ENCODE assay signal across 11 cellular contexts in genomic region chr7:50665403-50666123, GRCh38.
DNase-seq lines count a peak whose midpoint lies in the region; ATAC-seq lines count a peak whose summit lies in the region.
"Had no signal": no experiment of that assay in that cellular context is flagged by ENCODE, and none has a peak within 500 bp of the region (broad histone marks: within the 10 kb centered on the region; RNA-seq: fewer than 3 reads in every experiment).

No MANE protein-coding gene starts in this region.

- H3K4me1 Mint-ChIP-seq in activated CD4-positive, alpha-beta T cell treated with anti-CD3 and anti-CD28 coated beads for 36 hours = peaks cover 48% of the 10 kb centered on the region
- peaks cover 44 to 51% of the 10 kb centered on the region in 2 donors for H3K4me1 Mint-ChIP-seq in effector memory CD8-positive, alpha-beta T cell (ENCODE audit: low read depth in 2 of 2)

- no peak for ATAC-seq in activated CD4-positive, alpha-beta T cell treated with anti-CD3 and anti-CD28 coated beads for 36 hours
- ATAC-seq in effector memory CD8-positive, alpha-beta T cell (replicated peaks) = no peak
- ATAC-seq in HG03565 (IDR thresholded peaks at IDR 0.05; ENCODE audit: unreplicated experiment) = no peak

- H3K9ac ChIP-seq in Karpas-422 (ENCODE audit: low read length) (no peak overlapping the region), skeletal muscle satellite cell (ENCODE audit: low read depth, low read length) (peak overlapping the region; percentile 41)

- H3K36me3 ChIP-seq in Karpas-422 (ENCODE audit: insufficient read depth, low read length) (no peaks in the 10 kb centered on the region), skeletal muscle satellite cell (ENCODE audit: insufficient read depth, low read length) (peaks cover 31% of the 10 kb centered on the region), SJCRH30 (no peaks in the 10 kb centered on the region)
- H3K36me3 ChIP-seq: SJSA1 had no signal

- no peaks in the 10 kb centered on the region for H3K9me2 ChIP-seq in Karpas-422 (replicated peaks; ENCODE audit: insufficient read depth, low read length)

- peaks cover 2% of the 10 kb centered on the region for H3K27me3 Mint-ChIP-seq in activated CD4-positive, alpha-beta T cell treated with anti-CD3 and anti-CD28 coated beads for 36 hours
- H3K27me3 Mint-ChIP-seq in effector memory CD8-positive, alpha-beta T cell = no peaks in the 10 kb centered on the region

- H3K27ac Mint-ChIP-seq in activated CD4-positive, alpha-beta T cell treated with anti-CD3 and anti-CD28 coated beads for 36 hours = peak overlapping the region; percentile 59
- peak overlapping the region; percentile 54 to 84 for H3K27ac Mint-ChIP-seq in effector memory CD8-positive, alpha-beta T cell

- DNase-seq in activated CD4-positive, alpha-beta T cell treated with anti-CD3 and anti-CD28 coated beads for 36 hours = no peak
- DNase-seq in activated CD4-positive, alpha-beta T cell treated with anti-CD3 and anti-CD28 coated beads, Interleukin-2, amount 50 U/mL, for 1 hour = no peak
- peak; percentile 42 for DNase-seq in Karpas-422
- DNase-seq in effector memory CD8-positive, alpha-beta T cell = no peak
- DNase-seq in SJCRH30 = no peak
- no peak for DNase-seq in NCI-H2171 treated with DMSO at 0.1 percent for 48 hours (lab: John Stamatoyannopoulos, UW)
- DNase-seq: DND-41 had no signal

- H3K79me2 ChIP-seq in Karpas-422 (ENCODE audit: low read length) = no peaks in the 10 kb centered on the region

- no peaks in the 10 kb centered on the region for H3K36me3 Mint-ChIP-seq in activated CD4-positive, alpha-beta T cell treated with anti-CD3 and anti-CD28 coated beads for 36 hours (ENCODE audit: low read depth)
- no peaks in the 10 kb centered on the region for H3K36me3 Mint-ChIP-seq in effector memory CD8-positive, alpha-beta T cell (ENCODE audit: insufficient read depth)

- no peak overlapping the region for H3K4me2 ChIP-seq in Karpas-422 (ENCODE audit: low read depth, low read length, poor library complexity, severe bottlenecking)
- H3K4me2 ChIP-seq in skeletal muscle satellite cell (ENCODE audit: low read length) = peak overlapping the region; percentile 65

- no peaks in the 10 kb centered on the region for H4K20me1 ChIP-seq in Karpas-422 (ENCODE audit: insufficient read depth, low read depth, low read length)

- POLR2A ChIA-PET in activated CD4-positive, alpha-beta T cell treated with anti-CD3 and anti-CD28 coated beads for 36 hours (lab: Charles Lee) = no interaction called here

- H3K27ac ChIP-seq in Karpas-422 (ENCODE audit: low read length) (no peak overlapping the region), SJCRH30 (no peak overlapping the region)
- H3K27ac ChIP-seq: SJSA1 had no signal

- H3K4me1 ChIP-seq in Karpas-422 (ENCODE audit: low read length) (peaks cover 3% of the 10 kb centered on the region), skeletal muscle satellite cell (ENCODE audit: control insufficient read depth, insufficient read depth, low read length) (peaks cover 56% of the 10 kb centered on the region), SJCRH30 (no peaks in the 10 kb centered on the region)

- H3K9me3 ChIP-seq in Karpas-422 (ENCODE audit: low read length) (no peaks in the 10 kb centered on the region), skeletal muscle satellite cell (replicated peaks; ENCODE audit: low read length) (no peaks in the 10 kb centered on the region), SJCRH30 (replicated peaks) (no peaks in the 10 kb centered on the region)
- H3K9me3 ChIP-seq: SJSA1 had no signal

- H3K27me3 ChIP-seq in Karpas-422 (ENCODE audit: low read length) (no peaks in the 10 kb centered on the region), skeletal muscle satellite cell (ENCODE audit: control insufficient read depth, insufficient read depth, low read length) (no peaks in the 10 kb centered on the region), SJCRH30 (0 out of 2 replicates have a peak, but pooled peaks cover 8% of the 10 kb centered on the region)
- H3K27me3 ChIP-seq: SJSA1 had no signal

- H3K4me3 ChIP-seq in Karpas-422 (ENCODE audit: low read length) (no peak overlapping the region), skeletal muscle satellite cell (ENCODE audit: low read length) (no peak overlapping the region), SJCRH30 (no peak overlapping the region)
- H3K4me3 ChIP-seq: SJSA1, skin epidermis had no signal

- H3K9me3 Mint-ChIP-seq in activated CD4-positive, alpha-beta T cell treated with anti-CD3 and anti-CD28 coated beads for 36 hours (ENCODE audit: low read depth) = no peaks in the 10 kb centered on the region
- no peaks in the 10 kb centered on the region for H3K9me3 Mint-ChIP-seq in effector memory CD8-positive, alpha-beta T cell

- H3K4me3 Mint-ChIP-seq in activated CD4-positive, alpha-beta T cell treated with anti-CD3 and anti-CD28 coated beads for 36 hours = no peak overlapping the region
- no peak overlapping the region for H3K4me3 Mint-ChIP-seq in effector memory CD8-positive, alpha-beta T cell

- CTCF ChIA-PET in activated CD4-positive, alpha-beta T cell treated with anti-CD3 and anti-CD28 coated beads for 36 hours (lab: Charles Lee) = no interaction called here

- H2AFZ ChIP-seq in Karpas-422 (ENCODE audit: low read length) = 0 out of 2 replicates have a peak overlapping the region, but pooled peaks have one; percentile 49

- intact Hi-C loops in activated CD4-positive, alpha-beta T cell treated with anti-CD3 and anti-CD28 coated beads for 36 hours (cut with DNase I, micrococcal nuclease) = loop anchor here in 1 of 2 experiments (2.0 kb wide), 1 partner anchor 167 kb away; no protein-coding TSS in a partner anchor
